10 cellular contexts compared by ENCODE assay signal in genomic region chr16:2785101-2785991, GRCh38. TPM values are rescaled to one million over a fixed set of nuclear protein-coding genes. Genes with fewer than 3 reads are reported as not detected.
DNase-seq lines count a peak whose midpoint lies in the region; ATAC-seq, FAIRE-seq and TF ChIP-seq lines count a peak whose summit lies in the region.
"Had no signal": no experiment of that assay in that cellular context is flagged by ENCODE, and none has a peak within 500 bp of the region (broad histone marks: within the 10 kb centered on the region; RNA-seq: fewer than 3 reads in every experiment).

No MANE protein-coding gene starts in this region.

- WGBS in HepG2 (ENCODE audit: low lambda C conversion rate) = 38% methylated on average over 20 of the region's 79 CpGs
- WGBS in tibial nerve, 2 donors = 16% methylated on average over 28 to 60 of the region's 79 CpGs

- no peaks in the 10 kb centered on the region for H3K9me3 Mint-ChIP-seq in activated naive CD4-positive, alpha-beta T cell treated with anti-CD3 and anti-CD28 coated beads, Interleukin-2, amount 10 ng/mL, durations not matched to agents 7 days and 5 days

- peak; percentile 53 for TF ChIP-seq CTCF in HepG2 (CRISPR knock-in tag; IDR thresholded peaks at IDR 0.05)
- no peak for TF ChIP-seq CTCF in tibial nerve (IDR thresholded peaks at IDR 0.05)

- in situ Hi-C loops in HepG2 (cut with HindIII; ENCODE audit: extremely low pct_ligation_motif_present, low pct_unique_long_range_greater_than_20kb) = loop anchor here (5.0 kb wide), 1 partner anchor 42 kb away; no protein-coding TSS in a partner anchor

- peaks cover 11% of the 10 kb centered on the region for H3K4me1 Mint-ChIP-seq in activated naive CD4-positive, alpha-beta T cell treated with anti-CD3 and anti-CD28 coated beads, Interleukin-2, amount 10 ng/mL, durations not matched to agents 7 days and 5 days

- no peak for FAIRE-seq in HepG2 (lab: Jason Lieb, UNC)

- H3K36me3 Mint-ChIP-seq in activated naive CD4-positive, alpha-beta T cell treated with anti-CD3 and anti-CD28 coated beads, Interleukin-2, amount 10 ng/mL, durations not matched to agents 7 days and 5 days = no peaks in the 10 kb centered on the region

- H3K36me3 ChIP-seq in HepG2 (replicated peaks in 1 of 2; ENCODE audit: control insufficient read depth in 1 of 2, insufficient read depth in 2 of 2, low read length in 2 of 2) = no peaks in the 10 kb centered on the region
- H3K36me3 ChIP-seq in tibial nerve = no peaks in the 10 kb centered on the region

- H3K27ac ChIP-seq in HepG2 (ENCODE audit: extremely low read length, insufficient read depth, low read length) (no peak overlapping the region), tibial nerve (no peak overlapping the region)

- H3K9ac ChIP-seq in HepG2 (ENCODE audit: insufficient read depth, low read depth, low read length) = no peak overlapping the region

- ATAC-seq in activated CD4-positive, CD25-positive, alpha-beta regulatory T cell treated with anti-CD3 and anti-CD28 coated beads, Interleukin-2, amount 50 U/mL, for 24 hours = peak; percentile 68 to 71
- ATAC-seq in HepG2 = peak; percentile 9
- no peak for ATAC-seq in HG02678 (IDR thresholded peaks at IDR 0.05; ENCODE audit: unreplicated experiment)

- DNase-seq in activated CD4-positive, CD25-positive, alpha-beta regulatory T cell (lab: John Stamatoyannopoulos, UW) = no peak
- DNase-seq in activated naive CD4-positive, alpha-beta T cell treated with anti-CD3 and anti-CD28 coated beads, Interleukin-2, amount 10 ng/mL, durations not matched to agents 7 days and 5 days = peak; percentile 52
- DNase-seq in HepG2 (ENCODE audit: low spot score) (no peak), tibial nerve (ENCODE audit: low spot score in 2 of 2) (no peak), NCI-H2227 treated with DMSO at 0.1 percent for 48 hours (lab: John Stamatoyannopoulos, UW) (no peak), midbrain (lab: John Stamatoyannopoulos, UW) (no peak)
- DNase-seq: Caco-2, cortex of kidney had no signal

- H3K9me3 ChIP-seq in HepG2 (ENCODE audit: low read length) (no peaks in the 10 kb centered on the region), tibial nerve (no peaks in the 10 kb centered on the region)
- H3K9me3 ChIP-seq: Caco-2 had no signal

- peak overlapping the region in 1 of 3 experiments; percentile 19; a peak in 1 of 6 replicates for H3K4me3 ChIP-seq in HepG2 (replicated peaks in 1 of 3; ENCODE audit: insufficient read depth in 1 of 3, low read depth in 2 of 3, low read length in 3 of 3)
- peak overlapping the region in 3 of 4 donors; percentile 15 to 44 (median 33) for H3K4me3 ChIP-seq in tibial nerve

- no peak for TF ChIP-seq RAD21 in HepG2 (CRISPR knock-in tag; IDR thresholded peaks at IDR 0.05)

- H3K27ac Mint-ChIP-seq in activated naive CD4-positive, alpha-beta T cell treated with anti-CD3 and anti-CD28 coated beads, Interleukin-2, amount 10 ng/mL, durations not matched to agents 7 days and 5 days = no peak overlapping the region

- peak overlapping the region; percentile 71 for H3K4me3 Mint-ChIP-seq in activated naive CD4-positive, alpha-beta T cell treated with anti-CD3 and anti-CD28 coated beads, Interleukin-2, amount 10 ng/mL, durations not matched to agents 7 days and 5 days

- H3K4me2 ChIP-seq in HepG2 (ENCODE audit: low read depth, low read length) = peak overlapping the region; percentile 42

- no peaks in the 10 kb centered on the region for H3K79me2 ChIP-seq in HepG2 (ENCODE audit: insufficient read depth, low read length)

- no TSS peak for BruUV-seq in HepG2 (replicated peaks; lab: Mats Ljungman, UMichigan)

- no peak overlapping the region for H2AFZ ChIP-seq in HepG2 (ENCODE audit: low read length)

- H3K4me1 ChIP-seq in HepG2 (ENCODE audit: insufficient read depth, low read length) (peaks cover 18% of the 10 kb centered on the region), tibial nerve (peaks cover 0 to 14% (median 8%) of the 10 kb centered on the region in 4 donors)
- H3K4me1 ChIP-seq: Caco-2 had no signal

- peaks cover 55% of the 10 kb centered on the region for H3K27me3 Mint-ChIP-seq in activated naive CD4-positive, alpha-beta T cell treated with anti-CD3 and anti-CD28 coated beads, Interleukin-2, amount 10 ng/mL, durations not matched to agents 7 days and 5 days

- H3K27me3 ChIP-seq in HepG2 (ENCODE audit: control insufficient read depth in 1 of 2, insufficient read depth in 2 of 2, low read length in 2 of 2) (peaks cover 4 to 65% of the 10 kb centered on the region in 2 experiments; a peak in 4 of 5 replicates), tibial nerve (peaks cover 0 to 52% of the 10 kb centered on the region in 2 donors)

- TF ChIP-seq POLR2A in HepG2 (IDR thresholded peaks at IDR 0.05; ENCODE audit: insufficient read depth in 1 of 2, low read depth in 2 of 2, low read length in 2 of 2) (no peak), tibial nerve (IDR thresholded peaks at IDR 0.05) (no peak)

- POLR2A ChIA-PET in HepG2 (lab: Yijun Ruan, JAX) = no interaction called here

- intact Hi-C loops in HepG2 (cut with micrococcal nuclease; ENCODE audit: unreplicated experiment) = no loop called here

- CTCF ChIA-PET in activated naive CD4-positive, alpha-beta T cell treated with anti-CD3 and anti-CD28 coated beads, Interleukin-2, amount 10 ng/mL, durations not matched to agents 7 days and 5 days (lab: Charles Lee) = no interaction called here
- CTCF ChIA-PET in HepG2 (lab: Yijun Ruan, JAX; ENCODE audit: low intra/inter-chr PET ratio, low total read pairs) = no interaction called here

- no peaks in the 10 kb centered on the region for H4K20me1 ChIP-seq in HepG2 (ENCODE audit: insufficient read depth, low read length)

- no peak for TF ChIP-seq EP300 in HepG2 (IDR thresholded peaks at IDR 0.05; ENCODE audit: low read depth in 2 of 2, low read length in 2 of 2)
- TF ChIP-seq EP300 in HepG2 (CRISPR knock-in tag; IDR thresholded peaks at IDR 0.05; ENCODE audit: borderline replicate concordance) = no peak
- no peak for TF ChIP-seq EP300 in tibial nerve (IDR thresholded peaks at IDR 0.05)

RNA-seq across cellular contexts. Expression of gene PRSS33, which starts 2.0 kb away (rescaled TPM):
- total RNA-seq in HepG2 (2016; rRNA removed; fragmentation: Illumina TruSeq; extraction: Trizol) = not detected in 2 replicates
- total RNA-seq in HepG2 (2016; cell fraction: cytosol; rRNA removed; fragmentation: Illumina TruSeq; extraction: Trizol; ENCODE audit: low read depth) = not detected in 2 replicates
- total RNA-seq in HepG2 (2016; cell fraction: insoluble cytoplasmic fraction; rRNA removed; fragmentation: Illumina TruSeq; extraction: Trizol) = not detected in 2 replicates
- total RNA-seq in HepG2 (2016; cell fraction: membrane; rRNA removed; fragmentation: Illumina TruSeq; extraction: Trizol) = not detected in 2 replicates
- not detected in 2 replicates for total RNA-seq in HepG2 (2016; cell fraction: nucleus; rRNA removed; fragmentation: Illumina TruSeq; extraction: Trizol)
- not detected in 2 replicates for polyA plus RNA-seq in HepG2 (2011; rRNA removed)
- polyA plus RNA-seq in HepG2 (2011; cell fraction: cytosol; rRNA removed) = not detected in 2 replicates
- polyA plus RNA-seq in HepG2 (2011; cell fraction: nucleus; rRNA removed) = not detected in 2 replicates
- not detected in 2 replicates for polyA plus RNA-seq in HepG2 (2012)
- not detected in 2 replicates for polyA plus RNA-seq in HepG2 (2016; cell fraction: cytosol; fragmentation: Illumina TruSeq; extraction: Trizol; ENCODE audit: low read depth)
- polyA plus RNA-seq in HepG2 (2016; cell fraction: insoluble cytoplasmic fraction; fragmentation: Illumina TruSeq; extraction: Trizol; ENCODE audit: low read depth) = not detected in 2 replicates
- polyA plus RNA-seq in HepG2 (2016; cell fraction: membrane; fragmentation: Illumina TruSeq; extraction: Trizol; ENCODE audit: low read depth) = not detected in 2 replicates
- not detected in 2 replicates for polyA plus RNA-seq in HepG2 (2016; cell fraction: nucleus; fragmentation: Illumina TruSeq; extraction: Trizol; ENCODE audit: insufficient read depth, low read depth)
- polyA minus RNA-seq in HepG2 (2011; rRNA and poly(A)+ RNA removed; ENCODE audit: low replicate concordance) = not detected in 2 replicates
- not detected in 2 replicates for polyA minus RNA-seq in HepG2 (2011; cell fraction: cytosol; rRNA and poly(A)+ RNA removed)
- polyA minus RNA-seq in HepG2 (2011; cell fraction: nucleus; rRNA and poly(A)+ RNA removed) = not detected in 2 replicates
- total RNA-seq in tibial nerve = not detected
- total RNA-seq: Caco-2 had no signal

RNA-seq across cellular contexts. Expression of gene ELOB, which starts 8.3 kb away (rescaled TPM):
- total RNA-seq in HepG2 (2016; rRNA removed; fragmentation: Illumina TruSeq; extraction: Trizol) = 208 and 253 TPM in 2 replicates
- 337 and 393 TPM in 2 replicates for total RNA-seq in HepG2 (2016; cell fraction: cytosol; rRNA removed; fragmentation: Illumina TruSeq; extraction: Trizol; ENCODE audit: low read depth)
- 204 and 279 TPM in 2 replicates for total RNA-seq in HepG2 (2016; cell fraction: insoluble cytoplasmic fraction; rRNA removed; fragmentation: Illumina TruSeq; extraction: Trizol)
- total RNA-seq in HepG2 (2016; cell fraction: membrane; rRNA removed; fragmentation: Illumina TruSeq; extraction: Trizol) = 174 and 204 TPM in 2 replicates
- total RNA-seq in HepG2 (2016; cell fraction: nucleus; rRNA removed; fragmentation: Illumina TruSeq; extraction: Trizol) = 53.2 and 75.0 TPM in 2 replicates
- 225 and 236 TPM in 2 replicates for polyA plus RNA-seq in HepG2 (2011; rRNA removed)
- polyA plus RNA-seq in HepG2 (2011; cell fraction: cytosol; rRNA removed) = 204 and 385 TPM in 2 replicates
- polyA plus RNA-seq in HepG2 (2011; cell fraction: nucleus; rRNA removed) = 89.2 and 109 TPM in 2 replicates
- 108 and 117 TPM in 2 replicates for polyA plus RNA-seq in HepG2 (2012)
- 547 and 569 TPM in 2 replicates for polyA plus RNA-seq in HepG2 (2016; cell fraction: cytosol; fragmentation: Illumina TruSeq; extraction: Trizol; ENCODE audit: low read depth)
- 265 and 294 TPM in 2 replicates for polyA plus RNA-seq in HepG2 (2016; cell fraction: insoluble cytoplasmic fraction; fragmentation: Illumina TruSeq; extraction: Trizol; ENCODE audit: low read depth)
- 203 and 243 TPM in 2 replicates for polyA plus RNA-seq in HepG2 (2016; cell fraction: membrane; fragmentation: Illumina TruSeq; extraction: Trizol; ENCODE audit: low read depth)
- 127 and 128 TPM in 2 replicates for polyA plus RNA-seq in HepG2 (2016; cell fraction: nucleus; fragmentation: Illumina TruSeq; extraction: Trizol; ENCODE audit: insufficient read depth, low read depth)
- polyA minus RNA-seq in HepG2 (2011; rRNA and poly(A)+ RNA removed; ENCODE audit: low replicate concordance) = 125 and 227 TPM in 2 replicates
- 25.2 and 36.1 TPM in 2 replicates for polyA minus RNA-seq in HepG2 (2011; cell fraction: cytosol; rRNA and poly(A)+ RNA removed)
- polyA minus RNA-seq in HepG2 (2011; cell fraction: nucleus; rRNA and poly(A)+ RNA removed) = 9.8 and 9.9 TPM in 2 replicates
- 100 to 1,000 TPM; 293 to 759 (median 513) TPM for total RNA-seq in tibial nerve

RNA-seq across cellular contexts. Expression of gene PRSS41, which starts 12.9 kb away (rescaled TPM):
- total RNA-seq in HepG2 (2016; rRNA removed; fragmentation: Illumina TruSeq; extraction: Trizol) (not detected in 2 replicates), tibial nerve (not detected)
- total RNA-seq in HepG2 (2016; cell fraction: cytosol; rRNA removed; fragmentation: Illumina TruSeq; extraction: Trizol; ENCODE audit: low read depth) = not detected in 2 replicates
- not detected in 2 replicates for total RNA-seq in HepG2 (2016; cell fraction: insoluble cytoplasmic fraction; rRNA removed; fragmentation: Illumina TruSeq; extraction: Trizol)
- not detected in 2 replicates for total RNA-seq in HepG2 (2016; cell fraction: membrane; rRNA removed; fragmentation: Illumina TruSeq; extraction: Trizol)
- not detected in 2 replicates for total RNA-seq in HepG2 (2016; cell fraction: nucleus; rRNA removed; fragmentation: Illumina TruSeq; extraction: Trizol)
- polyA plus RNA-seq in HepG2 (2011; rRNA removed) = not detected in 2 replicates
- not detected in 2 replicates for polyA plus RNA-seq in HepG2 (2011; cell fraction: cytosol; rRNA removed)
- not detected in 2 replicates for polyA plus RNA-seq in HepG2 (2011; cell fraction: nucleus; rRNA removed)
- not detected in 2 replicates for polyA plus RNA-seq in HepG2 (2012)
- not detected in 2 replicates for polyA plus RNA-seq in HepG2 (2016; cell fraction: cytosol; fragmentation: Illumina TruSeq; extraction: Trizol; ENCODE audit: low read depth)
- not detected in 2 replicates for polyA plus RNA-seq in HepG2 (2016; cell fraction: insoluble cytoplasmic fraction; fragmentation: Illumina TruSeq; extraction: Trizol; ENCODE audit: low read depth)
- not detected in 2 replicates for polyA plus RNA-seq in HepG2 (2016; cell fraction: membrane; fragmentation: Illumina TruSeq; extraction: Trizol; ENCODE audit: low read depth)
- polyA plus RNA-seq in HepG2 (2016; cell fraction: nucleus; fragmentation: Illumina TruSeq; extraction: Trizol; ENCODE audit: insufficient read depth, low read depth) = not detected in 2 replicates
- polyA minus RNA-seq in HepG2 (2011; rRNA and poly(A)+ RNA removed; ENCODE audit: low replicate concordance) = 0.14 TPM in 1 of 2 replicates, not detected in the other
- not detected in 2 replicates for polyA minus RNA-seq in HepG2 (2011; cell fraction: cytosol; rRNA and poly(A)+ RNA removed)
- not detected in 2 replicates for polyA minus RNA-seq in HepG2 (2011; cell fraction: nucleus; rRNA and poly(A)+ RNA removed)
- total RNA-seq: Caco-2 had no signal

RNA-seq across cellular contexts. Expression of gene PRSS21, which starts 31.7 kb away (rescaled TPM):
- total RNA-seq in HepG2 (2016; rRNA removed; fragmentation: Illumina TruSeq; extraction: Trizol) = not detected in 2 replicates
- total RNA-seq in HepG2 (2016; cell fraction: cytosol; rRNA removed; fragmentation: Illumina TruSeq; extraction: Trizol; ENCODE audit: low read depth) = not detected in 2 replicates
- not detected in 2 replicates for total RNA-seq in HepG2 (2016; cell fraction: insoluble cytoplasmic fraction; rRNA removed; fragmentation: Illumina TruSeq; extraction: Trizol)
- total RNA-seq in HepG2 (2016; cell fraction: membrane; rRNA removed; fragmentation: Illumina TruSeq; extraction: Trizol) = not detected in 2 replicates
- total RNA-seq in HepG2 (2016; cell fraction: nucleus; rRNA removed; fragmentation: Illumina TruSeq; extraction: Trizol) = not detected in 2 replicates
- polyA plus RNA-seq in HepG2 (2011; rRNA removed) = not detected in 2 replicates
- polyA plus RNA-seq in HepG2 (2011; cell fraction: cytosol; rRNA removed) = not detected in 2 replicates
- not detected in 2 replicates for polyA plus RNA-seq in HepG2 (2011; cell fraction: nucleus; rRNA removed)
- not detected in 2 replicates for polyA plus RNA-seq in HepG2 (2012)
- polyA plus RNA-seq in HepG2 (2016; cell fraction: cytosol; fragmentation: Illumina TruSeq; extraction: Trizol; ENCODE audit: low read depth) = not detected in 2 replicates
- not detected in 2 replicates for polyA plus RNA-seq in HepG2 (2016; cell fraction: insoluble cytoplasmic fraction; fragmentation: Illumina TruSeq; extraction: Trizol; ENCODE audit: low read depth)
- polyA plus RNA-seq in HepG2 (2016; cell fraction: membrane; fragmentation: Illumina TruSeq; extraction: Trizol; ENCODE audit: low read depth) = not detected in 2 replicates
- polyA plus RNA-seq in HepG2 (2016; cell fraction: nucleus; fragmentation: Illumina TruSeq; extraction: Trizol; ENCODE audit: insufficient read depth, low read depth) = not detected in 2 replicates
- polyA minus RNA-seq in HepG2 (2011; rRNA and poly(A)+ RNA removed; ENCODE audit: low replicate concordance) = 0.32 and 219 TPM in 2 replicates
- 1.1 TPM in 1 of 2 replicates, not detected in the other for polyA minus RNA-seq in HepG2 (2011; cell fraction: cytosol; rRNA and poly(A)+ RNA removed)
- polyA minus RNA-seq in HepG2 (2011; cell fraction: nucleus; rRNA and poly(A)+ RNA removed) = 0.50 and 0.64 TPM in 2 replicates
- not detected for total RNA-seq in tibial nerve
- total RNA-seq: Caco-2 had no signal

RNA-seq across cellular contexts. Expression of gene SRRM2, which starts 32.9 kb away (rescaled TPM):
- 50.4 and 80.6 TPM in 2 replicates for total RNA-seq in HepG2 (2016; rRNA removed; fragmentation: Illumina TruSeq; extraction: Trizol)
- total RNA-seq in HepG2 (2016; cell fraction: cytosol; rRNA removed; fragmentation: Illumina TruSeq; extraction: Trizol; ENCODE audit: low read depth) = 41.5 and 43.0 TPM in 2 replicates
- 44.1 and 73.0 TPM in 2 replicates for total RNA-seq in HepG2 (2016; cell fraction: insoluble cytoplasmic fraction; rRNA removed; fragmentation: Illumina TruSeq; extraction: Trizol)
- total RNA-seq in HepG2 (2016; cell fraction: membrane; rRNA removed; fragmentation: Illumina TruSeq; extraction: Trizol) = 48.8 and 52.0 TPM in 2 replicates
- total RNA-seq in HepG2 (2016; cell fraction: nucleus; rRNA removed; fragmentation: Illumina TruSeq; extraction: Trizol) = 159 and 170 TPM in 2 replicates
- 112 and 125 TPM in 2 replicates for polyA plus RNA-seq in HepG2 (2011; rRNA removed)
- 40.5 and 54.4 TPM in 2 replicates for polyA plus RNA-seq in HepG2 (2011; cell fraction: cytosol; rRNA removed)
- 1,408 and 1,626 TPM in 2 replicates for polyA plus RNA-seq in HepG2 (2011; cell fraction: nucleus; rRNA removed)
- 364 and 397 TPM in 2 replicates for polyA plus RNA-seq in HepG2 (2012)
- 15.2 and 19.4 TPM in 2 replicates for polyA plus RNA-seq in HepG2 (2016; cell fraction: cytosol; fragmentation: Illumina TruSeq; extraction: Trizol; ENCODE audit: low read depth)
- polyA plus RNA-seq in HepG2 (2016; cell fraction: insoluble cytoplasmic fraction; fragmentation: Illumina TruSeq; extraction: Trizol; ENCODE audit: low read depth) = 169 and 221 TPM in 2 replicates
- 38.4 and 49.5 TPM in 2 replicates for polyA plus RNA-seq in HepG2 (2016; cell fraction: membrane; fragmentation: Illumina TruSeq; extraction: Trizol; ENCODE audit: low read depth)
- polyA plus RNA-seq in HepG2 (2016; cell fraction: nucleus; fragmentation: Illumina TruSeq; extraction: Trizol; ENCODE audit: insufficient read depth, low read depth) = 998 and 1,215 TPM in 2 replicates
- polyA minus RNA-seq in HepG2 (2011; rRNA and poly(A)+ RNA removed; ENCODE audit: low replicate concordance) = 125 and 143 TPM in 2 replicates
- 88.7 and 111 TPM in 2 replicates for polyA minus RNA-seq in HepG2 (2011; cell fraction: cytosol; rRNA and poly(A)+ RNA removed)
- polyA minus RNA-seq in HepG2 (2011; cell fraction: nucleus; rRNA and poly(A)+ RNA removed) = 176 and 198 TPM in 2 replicates
- 1,000 to 10,000 TPM in 1 of 4 donors, 100 to 1,000 TPM in 3; 843 to 1,374 (median 886) TPM for total RNA-seq in tibial nerve
